ENCODE assay signal across 10 cellular contexts in genomic region chr13:51435002-51435578, GRCh38. TPM values are rescaled to one million over a fixed set of nuclear protein-coding genes. Genes with fewer than 3 reads are reported as not detected.
DNase-seq lines count a peak whose midpoint lies in the region; ATAC-seq and TF ChIP-seq lines count a peak whose summit lies in the region.
"Had no signal": no experiment of that assay in that cellular context is flagged by ENCODE, and none has a peak within 500 bp of the region (broad histone marks: within the 10 kb centered on the region; RNA-seq: fewer than 3 reads in every experiment).

No MANE protein-coding gene starts in this region.

- H3K79me2 ChIP-seq in fibroblast of lung (ENCODE audit: control insufficient read depth, insufficient read depth, low read length) = no peaks in the 10 kb centered on the region

- H3K27ac ChIP-seq in Panc1 (ENCODE audit: low read length) (no peak overlapping the region), fibroblast of lung (ENCODE audit: insufficient read depth, low read length) (no peak overlapping the region), spleen (no peak overlapping the region)

- ATAC-seq in Panc1 (no peak), GM18505 (IDR thresholded peaks at IDR 0.05; ENCODE audit: unreplicated experiment) (no peak), GM18867 (IDR thresholded peaks at IDR 0.05; ENCODE audit: unreplicated experiment) (no peak)

- intact Hi-C loops in Panc1 (cut with micrococcal nuclease; ENCODE audit: unreplicated experiment) = no loop called here
- intact Hi-C loops in spleen (cut with DNase I; ENCODE audit: low total_unique reads) = loop anchor here (10.0 kb wide), 1 partner anchor 360 kb away; no protein-coding TSS in a partner anchor
- intact Hi-C loops in activated T-helper 1 cell treated with anti-CD3 and anti-CD28 coated beads, Interleukin-12 subunit alpha, Interleukin-12 subunit beta, Interleukin-2, Interleukin-4 antibody, amounts not matched to agents 30 ng/mL and 10 ng/mL and 1 ng/mL, durations not matched to agents 14 hours and 24 hours and 36 hours (cut with micrococcal nuclease) = loop anchor here (1.0 kb wide), 2 partner anchors 362 to 397 kb away; no protein-coding TSS in a partner anchor

- H3K4me2 ChIP-seq in fibroblast of lung (ENCODE audit: extremely low read depth, insufficient read depth, low read length) = no peak overlapping the region

- H3K36me3 ChIP-seq in Panc1 (ENCODE audit: control insufficient read depth, insufficient read depth, low read length) (peaks cover 10% of the 10 kb centered on the region; the same call in 1 of the 2 replicates), fibroblast of lung (ENCODE audit: control insufficient read depth, insufficient read depth, low read length) (no peaks in the 10 kb centered on the region), spleen (peaks cover 0 to 35% (median 2%) of the 10 kb centered on the region in 6 donors)

- no peak overlapping the region for H3K27ac Mint-ChIP-seq in activated T-helper 1 cell treated with anti-CD3 and anti-CD28 coated beads, Interleukin-12 subunit alpha, Interleukin-12 subunit beta, Interleukin-2, Interleukin-4 antibody, amounts not matched to agents 30 ng/mL and 10 ng/mL and 1 ng/mL, durations not matched to agents 14 hours and 24 hours and 36 hours

- H3K4me1 Mint-ChIP-seq in activated T-helper 1 cell treated with anti-CD3 and anti-CD28 coated beads, Interleukin-12 subunit alpha, Interleukin-12 subunit beta, Interleukin-2, Interleukin-4 antibody, amounts not matched to agents 30 ng/mL and 10 ng/mL and 1 ng/mL, durations not matched to agents 14 hours and 24 hours and 36 hours (ENCODE audit: low read depth) = peaks cover 5% of the 10 kb centered on the region

- H3K27me3 ChIP-seq in Panc1 (ENCODE audit: control insufficient read depth, insufficient read depth, low read length) = no peaks in the 10 kb centered on the region
- H3K27me3 ChIP-seq in fibroblast of lung (ENCODE audit: control insufficient read depth, insufficient read depth, low read length) = no peaks in the 10 kb centered on the region
- H3K27me3 ChIP-seq in spleen (replicated peaks in 1 of 7) = no peaks in the 10 kb centered on the region

- TF ChIP-seq CTCF in Panc1 (IDR thresholded peaks at IDR 0.05) (peak; percentile 41; the same call in 1 of the 2 replicates), fibroblast of lung (conservative IDR thresholded peaks at IDR 0.05 in 1 of 2, IDR thresholded peaks at IDR 0.05 in 1 of 2; ENCODE audit: low read depth in 1 of 2, low read length in 2 of 2) (peak; percentile 28 to 55), spleen (IDR thresholded peaks at IDR 0.05 in 8 of 11, conservative IDR thresholded peaks at IDR 0.05 in 3 of 11) (peak in 9 of 11 experiments; percentile 16 to 53 (median 42))

- no peak overlapping the region for H2AFZ ChIP-seq in fibroblast of lung (ENCODE audit: low read length)

- no peaks in the 10 kb centered on the region for H3K27me3 Mint-ChIP-seq in activated T-helper 1 cell treated with anti-CD3 and anti-CD28 coated beads, Interleukin-12 subunit alpha, Interleukin-12 subunit beta, Interleukin-2, Interleukin-4 antibody, amounts not matched to agents 30 ng/mL and 10 ng/mL and 1 ng/mL, durations not matched to agents 14 hours and 24 hours and 36 hours (ENCODE audit: insufficient read depth)

- no peak for TF ChIP-seq POLR2A in spleen (IDR thresholded peaks at IDR 0.05)
- no peak for TF ChIP-seq POLR2A in GM18505 (IDR thresholded peaks at IDR 0.05; ENCODE audit: borderline replicate concordance, extremely low read depth, insufficient read depth, insufficient read length)

- WGBS in spleen, 5 donors = 3 to 7% (median 6%) methylated on average over 1 of the region's 1 CpG

- POLR2A ChIA-PET in Panc1 (lab: Charles Lee) = no interaction called here

- H3K9me3 Mint-ChIP-seq in activated T-helper 1 cell treated with anti-CD3 and anti-CD28 coated beads, Interleukin-12 subunit alpha, Interleukin-12 subunit beta, Interleukin-2, Interleukin-4 antibody, amounts not matched to agents 30 ng/mL and 10 ng/mL and 1 ng/mL, durations not matched to agents 14 hours and 24 hours and 36 hours = no peaks in the 10 kb centered on the region

- H3K9me3 ChIP-seq in Panc1 (ENCODE audit: control insufficient read depth, insufficient read depth, low read depth, low read length) (no peaks in the 10 kb centered on the region), fibroblast of lung (ENCODE audit: control insufficient read depth, insufficient read depth, low read depth, low read length) (no peaks in the 10 kb centered on the region), spleen (no peaks in the 10 kb centered on the region)

- CTCF ChIA-PET in Panc1 (lab: Charles Lee) = interaction anchor here (0.7 kb wide), 2 partner anchors 205 to 362 kb away, joined by 4 to 5 read pairs; no protein-coding TSS in a partner anchor

- BruUV-seq in Panc1 (replicated peaks; lab: Mats Ljungman, UMichigan) = no TSS peak

- peak; percentile 56 for DNase-seq in DMS53 (lab: John Stamatoyannopoulos, UW)
- no peak for DNase-seq in DMS53 treated with DMSO at 0.1 percent for 48 hours (lab: John Stamatoyannopoulos, UW; ENCODE audit: unreplicated experiment)
- no peak for DNase-seq in Panc1 (ENCODE audit: low read depth, low spot score)
- peak in 1 of 2 donors; percentile 64 for DNase-seq in fibroblast of lung (ENCODE audit: low read depth in 2 of 2)
- no peak for DNase-seq in spleen
- no peak for DNase-seq in activated T-helper 1 cell treated with anti-CD3 and anti-CD28 coated beads, Interleukin-12 subunit alpha, Interleukin-12 subunit beta, Interleukin-2, Interleukin-4 antibody, amounts not matched to agents 30 ng/mL and 10 ng/mL and 1 ng/mL, durations not matched to agents 14 hours and 24 hours and 36 hours (ENCODE audit: low spot score)
- DNase-seq: effector CD8-positive, alpha-beta T cell; KG1 had no signal

- H4K20me1 ChIP-seq in fibroblast of lung (ENCODE audit: control insufficient read depth, extremely low read depth, insufficient read depth, low read length) = no peaks in the 10 kb centered on the region

- no peak overlapping the region for H3K9ac ChIP-seq in fibroblast of lung (ENCODE audit: insufficient read depth, low read length)

- in situ Hi-C loops in Panc1 (cut with HindIII; ENCODE audit: low pct_unique_long_range_greater_than_20kb, low sequenced_read_pairs) = no loop called here

- no peak overlapping the region for H3K4me3 Mint-ChIP-seq in activated T-helper 1 cell treated with anti-CD3 and anti-CD28 coated beads, Interleukin-12 subunit alpha, Interleukin-12 subunit beta, Interleukin-2, Interleukin-4 antibody, amounts not matched to agents 30 ng/mL and 10 ng/mL and 1 ng/mL, durations not matched to agents 14 hours and 24 hours and 36 hours

- H3K36me3 Mint-ChIP-seq in activated T-helper 1 cell treated with anti-CD3 and anti-CD28 coated beads, Interleukin-12 subunit alpha, Interleukin-12 subunit beta, Interleukin-2, Interleukin-4 antibody, amounts not matched to agents 30 ng/mL and 10 ng/mL and 1 ng/mL, durations not matched to agents 14 hours and 24 hours and 36 hours (ENCODE audit: low read depth) = peaks cover 19% of the 10 kb centered on the region

- H3K4me3 ChIP-seq in Panc1 (ENCODE audit: low read depth in 2 of 2, low read length in 2 of 2) (no peak overlapping the region), fibroblast of lung (replicated peaks in 1 of 4; ENCODE audit: control extremely low read depth in 1 of 4, insufficient read depth in 1 of 4, low read depth in 3 of 4, low read length in 4 of 4) (no peak overlapping the region), spleen (no peak overlapping the region)

- no peaks in the 10 kb centered on the region for H3K4me1 ChIP-seq in Panc1 (ENCODE audit: control insufficient read depth, insufficient read depth, low read length)
- no peaks in the 10 kb centered on the region for H3K4me1 ChIP-seq in fibroblast of lung (ENCODE audit: control insufficient read depth, extremely low read depth, insufficient read depth, low read length)
- H3K4me1 ChIP-seq in spleen = peaks cover 0 to 17% (median 1%) of the 10 kb centered on the region in 6 donors

RNA-seq across cellular contexts. Expression of gene INTS6, which starts 17.7 kb away (rescaled TPM):
- total RNA-seq in Panc1 (2021; ENCODE audit: unreplicated experiment) = 33.2 TPM
- polyA plus RNA-seq in Panc1 (2012; ENCODE audit: insufficient read length) = 11.7 TPM
- 51.6 and 66.7 TPM in 2 replicates for total RNA-seq in fibroblast of lung
- polyA plus RNA-seq in fibroblast of lung = 23.5 and 29.3 TPM in 2 replicates
- 17.0 and 21.3 TPM in 2 replicates for polyA plus RNA-seq in fibroblast of lung (2012)
- 13.0 and 22.4 TPM in 2 replicates for polyA minus RNA-seq in fibroblast of lung (ENCODE audit: low replicate concordance)
- 10 to 100 TPM; 40.8 to 61.8 (median 51.0) TPM for total RNA-seq in spleen
- polyA plus RNA-seq in spleen = 1 to 10 TPM; 9.0 to 9.9 (median 9.2) TPM
- total RNA-seq in activated T-helper 1 cell treated with anti-CD3 and anti-CD28 coated beads, Interleukin-12 subunit alpha, Interleukin-12 subunit beta, Interleukin-2, Interleukin-4 antibody, amounts not matched to agents 30 ng/mL and 10 ng/mL and 1 ng/mL, durations not matched to agents 14 hours and 24 hours and 36 hours = 76.6 and 81.7 TPM in 2 replicates
